8 cellular contexts compared by ENCODE assay signal in genomic region chr11:130448416-130449068, GRCh38. TPM values are rescaled to one million over a fixed set of nuclear protein-coding genes. Genes with fewer than 3 reads are reported as not detected.
DNase-seq lines count a peak whose midpoint lies in the region; ATAC-seq and TF ChIP-seq lines count a peak whose summit lies in the region.

Gene ADAMTS15, plus strand, starts transcription at chr11:130448645. Its CDS starts 329 bp downstream, at chr11:130448974.

- peaks cover 76% of the 10 kb centered on the region for H3K27me3 ChIP-seq in HUES64 (ENCODE audit: insufficient read depth, low read length)
- H3K27me3 ChIP-seq in SJSA1 (replicated peaks) = no peaks in the 10 kb centered on the region
- peaks cover 5 to 17% of the 10 kb centered on the region in 2 donors for H3K27me3 ChIP-seq in duodenal mucosa (ENCODE audit: control insufficient read depth in 1 of 2, insufficient read depth in 2 of 2, low read length in 2 of 2)
- H3K27me3 ChIP-seq in right lobe of liver = peaks cover 0 to 6% of the 10 kb centered on the region in 2 donors

- H3K4me3 ChIP-seq in HUES64 (ENCODE audit: low read length) = peak within 1 kb of the TSS; percentile 59
- peak within 1 kb of the TSS; percentile 47 for H3K4me3 ChIP-seq in SJSA1
- peak within 1 kb of the TSS; percentile 63 to 75 for H3K4me3 ChIP-seq in duodenal mucosa (ENCODE audit: low read depth in 1 of 2, low read length in 2 of 2)
- H3K4me3 ChIP-seq in right lobe of liver = peak within 1 kb of the TSS; percentile 27 to 45 (median 42)

- ATAC-seq in right lobe of liver (peak; percentile 74 to 87 (median 84)), HG02870 (IDR thresholded peaks at IDR 0.05; ENCODE audit: unreplicated experiment) (no peak)
- peak; percentile 47 for ATAC-seq in stimulated activated memory B cell treated with anti-CD40 and anti-IgM and Interleukin-4, amounts not matched to agents 10 μg/mL and 1 μg/mL and 100 μg/mL, for 72 hours

- DNase-seq in Daoy (ENCODE audit: low read depth) (peak; percentile 93), SJSA1 (ENCODE audit: low read depth in 1 of 2, low spot score in 2 of 2) (peak; percentile 59 to 69), right lobe of liver (peak in 2 of 3 donors; percentile 50 to 70), pons (ENCODE audit: low spot score) (no peak)

- H3K4me1 ChIP-seq in HUES64 (ENCODE audit: insufficient read depth, low read length) (no peaks in the 10 kb centered on the region), SJSA1 (replicated peaks) (peaks cover 6% of the 10 kb centered on the region; the same call in 1 of the 2 replicates), duodenal mucosa (ENCODE audit: control insufficient read depth in 1 of 2, insufficient read depth in 2 of 2, low read length in 2 of 2) (peaks cover 17 to 28% of the 10 kb centered on the region in 2 donors), right lobe of liver (peaks cover 0 to 16% (median 0%) of the 10 kb centered on the region in 4 donors)

- no peak for TF ChIP-seq POLR2A in right lobe of liver (IDR thresholded peaks at IDR 0.05)

- peak within 1 kb of the TSS; percentile 54 for H3K4me3 Mint-ChIP-seq in stimulated activated memory B cell treated with anti-CD40 and anti-IgM and Interleukin-4, amounts not matched to agents 10 μg/mL and 1 μg/mL and 100 μg/mL, for 72 hours

- no peak within 1 kb of the TSS for H3K27ac Mint-ChIP-seq in stimulated activated memory B cell treated with anti-CD40 and anti-IgM and Interleukin-4, amounts not matched to agents 10 μg/mL and 1 μg/mL and 100 μg/mL, for 72 hours

- peaks cover 64% of the 10 kb centered on the region for H3K27me3 Mint-ChIP-seq in stimulated activated memory B cell treated with anti-CD40 and anti-IgM and Interleukin-4, amounts not matched to agents 10 μg/mL and 1 μg/mL and 100 μg/mL, for 72 hours

- H3K4me1 Mint-ChIP-seq in stimulated activated memory B cell treated with anti-CD40 and anti-IgM and Interleukin-4, amounts not matched to agents 10 μg/mL and 1 μg/mL and 100 μg/mL, for 72 hours = peaks cover 11% of the 10 kb centered on the region

- intact Hi-C loops in right lobe of liver (cut with DNase I) = loop anchor here in 1 of 2 donors (10.0 kb wide), 1 partner anchor 406 kb away; no protein-coding TSS in a partner anchor

- H3K36me3 ChIP-seq in HUES64 (ENCODE audit: insufficient read depth, low read length) (no peaks in the 10 kb centered on the region), SJSA1 (no peaks in the 10 kb centered on the region), duodenal mucosa (ENCODE audit: control insufficient read depth in 1 of 2, insufficient read depth in 2 of 2, low read length in 2 of 2) (no peaks in the 10 kb centered on the region), right lobe of liver (no peaks in the 10 kb centered on the region)

- no peak for TF ChIP-seq CTCF in right lobe of liver (IDR thresholded peaks at IDR 0.05)

- under 1% methylated on average over 57 of the region's 57 CpGs for WGBS in HUES64
- 0% methylated on average over 12 of the region's 57 CpGs for WGBS in right lobe of liver (ENCODE audit: insufficient coverage, low coverage, low lambda C conversion rate, missing lambda C conversion rate)

- H3K36me3 Mint-ChIP-seq in stimulated activated memory B cell treated with anti-CD40 and anti-IgM and Interleukin-4, amounts not matched to agents 10 μg/mL and 1 μg/mL and 100 μg/mL, for 72 hours = no peaks in the 10 kb centered on the region

- H3K9me3 ChIP-seq in HUES64 (ENCODE audit: insufficient read depth, low read depth, low read length) (no peaks in the 10 kb centered on the region), SJSA1 (replicated peaks) (no peaks in the 10 kb centered on the region), duodenal mucosa (ENCODE audit: control insufficient read depth in 1 of 2, low read length in 2 of 2) (no peaks in the 10 kb centered on the region), right lobe of liver (no peaks in the 10 kb centered on the region)

- H3K9ac ChIP-seq in HUES64 (ENCODE audit: low read depth, low read length) (0 out of 2 replicates have a peak within 1 kb of the TSS, but pooled peaks have one; percentile 8), duodenal mucosa (ENCODE audit: low read depth in 1 of 2, low read length in 2 of 2) (peak within 1 kb of the TSS; percentile 11 to 47)

- H3K27ac ChIP-seq in HUES64 (ENCODE audit: low read depth, low read length) (no peak within 1 kb of the TSS), SJSA1 (no peak within 1 kb of the TSS), duodenal mucosa (ENCODE audit: low read depth, low read length) (peak within 1 kb of the TSS; percentile 20), right lobe of liver (no peak within 1 kb of the TSS)

- H3K9me3 Mint-ChIP-seq in stimulated activated memory B cell treated with anti-CD40 and anti-IgM and Interleukin-4, amounts not matched to agents 10 μg/mL and 1 μg/mL and 100 μg/mL, for 72 hours = no peaks in the 10 kb centered on the region

RNA-seq across cellular contexts. Expression of gene ADAMTS15, which starts in this region (rescaled TPM):
- 9.0 and 12.0 TPM in 2 replicates for total RNA-seq in Daoy (2014; rRNA removed; shearing (Covaris generic))
- polyA plus RNA-seq in HUES64 (2013, experiment 1 of 2) = 2.3 TPM
- polyA plus RNA-seq in HUES64 (2013, experiment 2 of 2) = 2.5 TPM
- total RNA-seq in SJSA1 (2014; rRNA removed; shearing (Covaris generic)) = 1.2 and 1.3 TPM in 2 replicates
- 1 to 10 TPM in 1 of 6 experiments, under 1 TPM in 4, not detected in 1; 0.19 to 1.1 (median 0.31) TPM for total RNA-seq in right lobe of liver
